In genomic region chr5:168328804-168329203, GRCh38 we compare ENCODE assay signal across 8 cellular contexts. TPM values are rescaled to one million over a fixed set of nuclear protein-coding genes. Genes with fewer than 3 reads are reported as not detected.
DNase-seq lines count a peak whose midpoint lies in the region; ATAC-seq and TF ChIP-seq lines count a peak whose summit lies in the region.

No MANE protein-coding gene starts in this region.

- no peaks in the 10 kb centered on the region for H3K27me3 ChIP-seq in uterus

- TF ChIP-seq CTCF in C4-2B (conservative IDR thresholded peaks at IDR 0.05) = no peak
- TF ChIP-seq CTCF in epithelial cell of proximal tubule (conservative IDR thresholded peaks at IDR 0.05; ENCODE audit: low read depth, low read length) = no peak
- TF ChIP-seq CTCF in uterus (IDR thresholded peaks at IDR 0.05) = no peak

- no peaks in the 10 kb centered on the region for H3K36me3 ChIP-seq in uterus

- no peak for TF ChIP-seq POLR2A in uterus (IDR thresholded peaks at IDR 0.05)

- H3K4me3 ChIP-seq in epithelial cell of proximal tubule (ENCODE audit: low read depth, low read length) = peak overlapping the region; percentile 32
- no peak overlapping the region for H3K4me3 ChIP-seq in uterus

- no peaks in the 10 kb centered on the region for H3K4me1 ChIP-seq in uterus

- no peaks in the 10 kb centered on the region for H3K9me3 ChIP-seq in uterus

- ATAC-seq in GM21528 (IDR thresholded peaks at IDR 0.05; ENCODE audit: low FRiP score, unreplicated experiment) = peak; percentile 62

- in situ Hi-C loops in G401 (cut with HindIII; ENCODE audit: low sequenced_read_pairs) = no loop called here

- peak overlapping the region; percentile 72 for H3K27ac ChIP-seq in C4-2B
- H3K27ac ChIP-seq in uterus = no peak overlapping the region

- intact Hi-C loops in uterus (cut with DNase I; ENCODE audit: low total_unique reads) = no loop called here

- DNase-seq in NCI-H1105 treated with DMSO at 0.1 percent for 48 hours (lab: John Stamatoyannopoulos, UW) (peak; percentile 71), epithelial cell of proximal tubule (ENCODE audit: low read depth) (no peak), G401 (ENCODE audit: low spot score) (no peak), uterus (no peak), superior temporal gyrus (ENCODE audit: extremely low spot score) (no peak), T-helper 2 cell (no peak)

RNA-seq across cellular contexts. Expression of gene WWC1, which starts 37.4 kb away (rescaled TPM):
- total RNA-seq in epithelial cell of proximal tubule = 87.2 and 94.5 TPM in 2 replicates
- 37.0 and 46.3 TPM in 2 replicates for total RNA-seq in G401 (2014; rRNA removed; shearing (Covaris generic))
- total RNA-seq in uterus = 1 to 10 TPM in 2 of 4 donors, under 1 TPM in 1, not detected in 1; under 0.01 to 8.7 (median 1.9) TPM
